1 cellular context compared by ENCODE assay signal in the genomic region with DNA sequence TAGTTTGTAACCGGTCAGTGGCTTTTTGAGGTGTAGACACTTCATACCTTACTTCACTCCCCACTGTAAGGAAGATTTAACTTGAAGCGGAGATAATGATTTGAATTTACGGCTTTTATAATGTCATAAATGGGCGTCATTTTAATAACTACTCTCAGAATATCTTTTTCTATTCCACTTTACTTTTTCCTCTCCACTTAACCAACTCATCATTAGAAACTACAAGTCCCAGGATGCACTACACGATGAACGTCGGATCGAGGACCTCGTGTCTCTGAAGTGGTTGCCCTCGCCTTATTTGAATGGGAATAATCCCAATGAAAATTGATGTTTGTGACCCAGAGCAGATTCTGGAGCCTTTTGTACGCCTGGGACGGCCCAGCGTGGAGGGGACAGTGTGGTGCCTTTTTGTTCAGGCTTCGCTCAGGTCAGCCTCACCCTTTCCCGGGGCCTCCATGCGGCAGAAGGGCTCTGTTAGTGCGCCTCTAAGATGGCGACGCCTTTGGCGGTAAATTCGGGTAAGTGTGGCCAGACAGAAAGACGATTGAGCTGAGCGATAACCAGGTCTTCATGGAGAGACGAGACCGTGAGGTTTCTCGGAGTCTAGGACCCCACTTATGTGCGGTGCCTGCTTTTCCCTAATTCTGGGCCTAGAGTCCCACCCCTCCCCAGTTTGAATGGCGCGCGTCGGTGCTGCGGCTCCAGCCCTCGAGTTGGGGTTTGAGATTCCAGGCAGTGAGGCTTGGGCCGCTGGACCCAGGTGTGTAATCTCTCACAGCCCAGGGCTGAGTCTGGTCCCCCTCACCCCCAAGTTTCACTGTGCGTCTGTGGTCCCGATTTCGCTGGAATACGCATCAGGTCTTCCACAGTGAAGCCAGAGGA.
A peak's percentile ranks its signal among the peaks of the same experiment; 100 is the strongest.
TF ChIP-seq lines count a peak whose summit lies in the region.

Gene NUP205 (plus strand): TSS at position 463 of the 882 bp plus-strand sequence. CDS start 28 bp downstream, at position 491.

TF ChIP-seq in H1, 55 proteins besides CTCF, POLR2A, EP300 and RAD21:
- TF ChIP-seq E2F6 (IDR thresholded peaks at IDR 0.05) (peak; percentile 92), CHD1 (IDR thresholded peaks at IDR 0.05; ENCODE audit: low read depth, low read length) (no peak), SP4 (IDR thresholded peaks at IDR 0.05; ENCODE audit: low read length) (peak; percentile 100), SIN3A (conservative IDR thresholded peaks at IDR 0.05 in 1 of 2, IDR thresholded peaks at IDR 0.05 in 1 of 2; ENCODE audit: low read depth in 1 of 2, low read length in 2 of 2) (peak; percentile 14 to 57; a peak in 1 of 4 replicates), KDM5A (IDR thresholded peaks at IDR 0.05; ENCODE audit: low read length) (peak; percentile 69), EGR1 (IDR thresholded peaks at IDR 0.05; ENCODE audit: borderline replicate concordance, low read depth, low read length) (0 out of 2 replicates have a peak, but pooled peaks have one; percentile 18), FOSL1 (IDR thresholded peaks at IDR 0.05; ENCODE audit: insufficient read depth, low read depth, low read length) (no peak), RFX5 (IDR thresholded peaks at IDR 0.05; ENCODE audit: borderline replicate concordance, low read depth, low read length) (0 out of 2 replicates have a peak, but pooled peaks have one; percentile 14), CHD2 (IDR thresholded peaks at IDR 0.05; ENCODE audit: low read length) (peak; percentile 33; the same call in 1 of the 2 replicates), KDM1A (IDR thresholded peaks at IDR 0.05; ENCODE audit: borderline replicate concordance, low read length) (no peak), CHD7 (IDR thresholded peaks at IDR 0.05; ENCODE audit: insufficient replicate concordance, low read length) (no peak), SIX5 (IDR thresholded peaks at IDR 0.05; ENCODE audit: low read depth, low read length) (peak; percentile 86), TAF7 (optimal IDR thresholded peaks at IDR 0.05; ENCODE audit: borderline replicate concordance, low read depth, low read length) (peak; percentile 92), TAF1 (IDR thresholded peaks at IDR 0.05; ENCODE audit: low read depth, low read length) (peak; percentile 98), JUND (IDR thresholded peaks at IDR 0.05; ENCODE audit: low read length) (no peak), SRF (IDR thresholded peaks at IDR 0.05; ENCODE audit: low read depth, low read length) (no peak), ASH2L (IDR thresholded peaks at IDR 0.05; ENCODE audit: low read length) (peak; percentile 98), TBP (IDR thresholded peaks at IDR 0.05; ENCODE audit: low read depth, low read length) (peak; percentile 94), POLR2AphosphoS5 (IDR thresholded peaks at IDR 0.05; ENCODE audit: low read depth, low read length) (peak; percentile 97), TEAD4 (IDR thresholded peaks at IDR 0.05; ENCODE audit: low read depth, low read length) (peak; percentile 24; the same call in 1 of the 2 replicates), NRF1 (IDR thresholded peaks at IDR 0.05; ENCODE audit: low read depth, low read length) (no peak), PHF8 (conservative IDR thresholded peaks at IDR 0.05; ENCODE audit: low read depth, low read length) (peak; percentile 97), YY1 (IDR thresholded peaks at IDR 0.05; ENCODE audit: low read depth, low read length) (peak; percentile 97), CREB1 (IDR thresholded peaks at IDR 0.05) (peak; percentile 87), KDM4A (IDR thresholded peaks at IDR 0.05; ENCODE audit: low read depth, low read length, severe bottlenecking) (peak; percentile 15)
- TF ChIP-seq, protein P1, sequence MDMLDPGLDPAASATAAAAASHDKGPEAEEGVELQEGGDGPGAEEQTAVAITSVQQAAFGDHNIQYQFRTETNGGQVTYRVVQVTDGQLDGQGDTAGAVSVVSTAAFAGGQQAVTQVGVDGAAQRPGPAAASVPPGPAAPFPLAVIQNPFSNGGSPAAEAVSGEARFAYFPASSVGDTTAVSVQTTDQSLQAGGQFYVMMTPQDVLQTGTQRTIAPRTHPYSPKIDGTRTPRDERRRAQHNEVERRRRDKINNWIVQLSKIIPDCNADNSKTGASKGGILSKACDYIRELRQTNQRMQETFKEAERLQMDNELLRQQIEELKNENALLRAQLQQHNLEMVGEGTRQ (IDR thresholded peaks at IDR 0.05; ENCODE audit: low read length): no peak
- TF ChIP-seq, protein P2, sequence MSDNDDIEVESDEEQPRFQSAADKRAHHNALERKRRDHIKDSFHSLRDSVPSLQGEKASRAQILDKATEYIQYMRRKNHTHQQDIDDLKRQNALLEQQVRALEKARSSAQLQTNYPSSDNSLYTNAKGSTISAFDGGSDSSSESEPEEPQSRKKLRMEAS (IDR thresholded peaks at IDR 0.05): peak; percentile 94
- TF ChIP-seq, protein P3, sequence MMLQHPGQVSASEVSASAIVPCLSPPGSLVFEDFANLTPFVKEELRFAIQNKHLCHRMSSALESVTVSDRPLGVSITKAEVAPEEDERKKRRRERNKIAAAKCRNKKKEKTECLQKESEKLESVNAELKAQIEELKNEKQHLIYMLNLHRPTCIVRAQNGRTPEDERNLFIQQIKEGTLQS (IDR thresholded peaks at IDR 0.05; ENCODE audit: insufficient read depth, low read depth, low read length): no peak
